31 cellular contexts compared by ENCODE assay signal in the genomic region with DNA sequence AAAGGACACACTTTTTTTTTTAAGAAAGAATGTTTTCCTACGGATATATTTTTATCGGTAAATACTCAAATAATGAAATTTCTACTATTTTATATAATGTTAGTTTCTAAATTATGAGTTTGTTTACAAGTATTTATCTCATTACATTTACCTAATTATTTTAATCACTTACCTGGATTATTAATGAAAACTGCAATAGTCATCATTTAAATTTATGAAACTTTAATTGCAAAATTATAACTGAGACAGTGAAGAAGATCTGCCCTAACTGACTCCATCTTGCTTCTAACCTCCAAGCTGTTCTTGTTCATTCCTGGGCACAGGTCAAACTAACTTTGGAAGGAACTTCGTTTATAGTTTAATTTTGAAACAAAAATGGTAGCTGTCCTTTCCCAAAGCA. TPM values are rescaled to one million over a fixed set of nuclear protein-coding genes. Genes with fewer than 3 reads are reported as not detected.
A peak's percentile ranks its signal among the peaks of the same experiment; 100 is the strongest.
DNase-seq lines count a peak whose midpoint lies in the region; ATAC-seq, FAIRE-seq and TF ChIP-seq lines count a peak whose summit lies in the region.
"Had no signal": no experiment of that assay in that cellular context is flagged by ENCODE, and none has a peak within 500 bp of the region (broad histone marks: within the 10 kb centered on the region; RNA-seq: fewer than 3 reads in every experiment).

No MANE protein-coding gene starts in this region.

- no peaks in the 10 kb centered on the region for H3K27me3 ChIP-seq in HepG2 (ENCODE audit: control insufficient read depth in 1 of 2, insufficient read depth in 2 of 2, low read length in 2 of 2)
- H3K27me3 ChIP-seq in right lobe of liver = no peaks in the 10 kb centered on the region
- H3K27me3 ChIP-seq in K562 (ENCODE audit: control insufficient read depth in 2 of 2, insufficient read depth in 2 of 2, low read length in 2 of 2) = no peaks in the 10 kb centered on the region
- H3K27me3 ChIP-seq: BE2C, BLaER1 had no signal

- peaks cover 7% of the 10 kb centered on the region for H3K9me3 Mint-ChIP-seq in nephron progenitor cell
- H3K9me3 Mint-ChIP-seq: CD4-positive, alpha-beta memory T cell; CD4-positive, CD25-positive, alpha-beta regulatory T cell; CD8-positive, alpha-beta memory T cell had no signal

- H3K27me3 Mint-ChIP-seq in nephron progenitor cell (ENCODE audit: low read depth, poor library complexity) = no peaks in the 10 kb centered on the region

- no peaks in the 10 kb centered on the region for H3K4me1 ChIP-seq in HepG2 (ENCODE audit: insufficient read depth, low read length)
- no peaks in the 10 kb centered on the region for H3K4me1 ChIP-seq in right lobe of liver
- H3K4me1 ChIP-seq in K562 (replicated peaks in 1 of 2; ENCODE audit: control insufficient read depth in 2 of 2, insufficient read depth in 2 of 2, low read length in 2 of 2) = no peaks in the 10 kb centered on the region; a peak in 1 of 5 replicates
- no peaks in the 10 kb centered on the region for H3K4me1 ChIP-seq in kidney (ENCODE audit: control insufficient read depth in 1 of 2, insufficient read depth in 1 of 2, low read depth in 1 of 2, low read length in 2 of 2)
- H3K4me1 ChIP-seq: BE2C had no signal

- intact Hi-C loops in HepG2 (cut with micrococcal nuclease; ENCODE audit: unreplicated experiment) (no loop called here), right lobe of liver (cut with DNase I) (no loop called here), K562 (cut with micrococcal nuclease) (no loop called here), kidney (cut with DNase I) (no loop called here)

- TF ChIP-seq EP300 in HepG2 (IDR thresholded peaks at IDR 0.05; ENCODE audit: low read depth in 2 of 2, low read length in 2 of 2) = no peak
- TF ChIP-seq EP300 in HepG2 (CRISPR knock-in tag; IDR thresholded peaks at IDR 0.05; ENCODE audit: borderline replicate concordance) = no peak
- TF ChIP-seq EP300 in K562 (IDR thresholded peaks at IDR 0.05; ENCODE audit: low read length) = no peak

- H4K20me1 ChIP-seq in HepG2 (ENCODE audit: insufficient read depth, low read length) (no peaks in the 10 kb centered on the region), K562 (replicated peaks; ENCODE audit: control insufficient read depth, insufficient read depth, low read length) (no peaks in the 10 kb centered on the region)
- H4K20me1 ChIP-seq: BLaER1 had no signal

- CTCF ChIA-PET in HepG2 (lab: Yijun Ruan, JAX; ENCODE audit: low intra/inter-chr PET ratio, low total read pairs) (no interaction called here), K562 (lab: Yijun Ruan, JAX; ENCODE audit: low intra/inter-chr PET ratio) (no interaction called here)

- no peaks in the 10 kb centered on the region for H3K4me1 Mint-ChIP-seq in nephron progenitor cell
- H3K4me1 Mint-ChIP-seq: CD14-positive monocyte; CD4-positive, alpha-beta memory T cell; CD4-positive, CD25-positive, alpha-beta regulatory T cell; CD8-positive, alpha-beta memory T cell had no signal

- no peak overlapping the region for H3K4me3 ChIP-seq in HepG2 (replicated peaks in 1 of 3; ENCODE audit: insufficient read depth in 1 of 3, low read depth in 2 of 3, low read length in 3 of 3)
- H3K4me3 ChIP-seq in right lobe of liver = no peak overlapping the region
- no peak overlapping the region for H3K4me3 ChIP-seq in K562
- H3K4me3 ChIP-seq in kidney (ENCODE audit: low read length in 2 of 2) = no peak overlapping the region
- H3K4me3 ChIP-seq: BLaER1, GM12878 had no signal

- H3K4me2 ChIP-seq in HepG2 (ENCODE audit: low read depth, low read length) (no peak overlapping the region), K562 (ENCODE audit: insufficient read depth, low read length) (no peak overlapping the region)
- H3K4me2 ChIP-seq: BLaER1 had no signal

- H3K4me3 Mint-ChIP-seq in nephron progenitor cell = no peak overlapping the region
- H3K4me3 Mint-ChIP-seq: CD14-positive monocyte; CD4-positive, alpha-beta memory T cell; CD4-positive, CD25-positive, alpha-beta regulatory T cell; CD8-positive, alpha-beta memory T cell had no signal

- POLR2A ChIA-PET in HepG2 (lab: Yijun Ruan, JAX) (no interaction called here), K562 (lab: Yijun Ruan, JAX) (no interaction called here)

- H3K36me3 Mint-ChIP-seq in nephron progenitor cell (ENCODE audit: low read depth) = no peaks in the 10 kb centered on the region
- H3K36me3 Mint-ChIP-seq: CD14-positive monocyte; CD4-positive, alpha-beta memory T cell; CD4-positive, CD25-positive, alpha-beta regulatory T cell; CD8-positive, alpha-beta memory T cell had no signal

- no peaks in the 10 kb centered on the region for H3K36me3 ChIP-seq in HepG2 (replicated peaks in 1 of 2; ENCODE audit: control insufficient read depth in 1 of 2, insufficient read depth in 2 of 2, low read length in 2 of 2)
- H3K36me3 ChIP-seq in right lobe of liver = no peaks in the 10 kb centered on the region
- no peaks in the 10 kb centered on the region for H3K36me3 ChIP-seq in K562 (ENCODE audit: control insufficient read depth, insufficient read depth, low read length)
- H3K36me3 ChIP-seq in kidney (ENCODE audit: control insufficient read depth in 1 of 2, insufficient read depth in 2 of 2, low read length in 2 of 2) = no peaks in the 10 kb centered on the region
- H3K36me3 ChIP-seq: BE2C, BLaER1 had no signal

- H3K79me2 ChIP-seq in HepG2 (ENCODE audit: insufficient read depth, low read length) (no peaks in the 10 kb centered on the region), K562 (ENCODE audit: control insufficient read depth, insufficient read depth, low read length) (no peaks in the 10 kb centered on the region)

- FAIRE-seq in HepG2 (lab: Jason Lieb, UNC) (no peak), K562 (lab: Jason Lieb, UNC) (no peak), kidney (lab: Jason Lieb, UNC) (peak; percentile 25)
- FAIRE-seq: GM12878, GM12892, GM18507 had no signal

- no peak overlapping the region for H3K27ac ChIP-seq in HepG2 (ENCODE audit: extremely low read length, insufficient read depth, low read length)
- no peak overlapping the region for H3K27ac ChIP-seq in right lobe of liver
- H3K27ac ChIP-seq in K562 (ENCODE audit: extremely low read depth, low read depth, low read length) = no peak overlapping the region
- no peak overlapping the region for H3K27ac ChIP-seq in kidney (ENCODE audit: low read depth in 2 of 2, low read length in 2 of 2)
- H3K27ac ChIP-seq: 22Rv1, BLaER1 had no signal

- WGBS in HepG2 (ENCODE audit: low lambda C conversion rate) = 33% methylated on average over 3 of the region's 3 CpGs
- 84% methylated on average over 3 of the region's 3 CpGs for WGBS in right lobe of liver (ENCODE audit: insufficient coverage, low coverage, low lambda C conversion rate, missing lambda C conversion rate)
- WGBS in K562 (ENCODE audit: insufficient coverage, low coverage, missing lambda C conversion rate) = 2% methylated on average over 3 of the region's 3 CpGs

- no TSS peak for BruUV-seq in HepG2 (replicated peaks; lab: Mats Ljungman, UMichigan)
- no TSS peak for BruUV-seq in K562 (replicated peaks; lab: Mats Ljungman, UMichigan)

- H3K9me3 ChIP-seq in HepG2 (ENCODE audit: low read length) (no peaks in the 10 kb centered on the region), right lobe of liver (no peaks in the 10 kb centered on the region), K562 (replicated peaks; ENCODE audit: control insufficient read depth, insufficient read depth, low read depth, low read length) (no peaks in the 10 kb centered on the region), kidney (ENCODE audit: control insufficient read depth in 1 of 2, low read length in 2 of 2) (no peaks in the 10 kb centered on the region)
- H3K9me3 ChIP-seq: BE2C had no signal

- in situ Hi-C loops in HepG2 (cut with HindIII; ENCODE audit: extremely low pct_ligation_motif_present, low pct_unique_long_range_greater_than_20kb) = no loop called here
- in situ Hi-C loops in K562 (cut with MboI) = no loop called here

- TF ChIP-seq CTCF in HepG2 (CRISPR knock-in tag; IDR thresholded peaks at IDR 0.05) = no peak
- no peak for TF ChIP-seq CTCF in right lobe of liver (IDR thresholded peaks at IDR 0.05)
- no peak for TF ChIP-seq CTCF in K562 (IDR thresholded peaks at IDR 0.05 in 2 of 3, conservative IDR thresholded peaks at IDR 0.05 in 1 of 3; ENCODE audit: insufficient read depth in 2 of 3, low read depth in 1 of 3, low read length in 3 of 3)
- TF ChIP-seq CTCF in kidney (IDR thresholded peaks at IDR 0.05; ENCODE audit: borderline replicate concordance, extremely low read depth, insufficient read depth) = no peak
- no peak for TF ChIP-seq CTCF in nephron progenitor cell (IDR thresholded peaks at IDR 0.05)

- TF ChIP-seq RAD21 in HepG2 (CRISPR knock-in tag; IDR thresholded peaks at IDR 0.05) (no peak), K562 (CRISPR knock-in tag; conservative IDR thresholded peaks at IDR 0.05 in 1 of 2, IDR thresholded peaks at IDR 0.05 in 1 of 2) (no peak)

- H3K9ac ChIP-seq in HepG2 (ENCODE audit: insufficient read depth, low read depth, low read length) (no peak overlapping the region), K562 (ENCODE audit: insufficient read depth in 1 of 2, low read depth in 2 of 2, low read length in 2 of 2) (no peak overlapping the region), kidney (ENCODE audit: low read length in 2 of 2) (no peak overlapping the region)
- H3K9ac ChIP-seq: BLaER1 had no signal

- TF ChIP-seq POLR2A in HepG2 (IDR thresholded peaks at IDR 0.05; ENCODE audit: insufficient read depth in 1 of 2, low read depth in 2 of 2, low read length in 2 of 2) (no peak), right lobe of liver (IDR thresholded peaks at IDR 0.05) (no peak), K562 (conservative IDR thresholded peaks at IDR 0.05) (no peak)

- H3K9me1 ChIP-seq in K562 (ENCODE audit: control insufficient read depth, insufficient read depth, low read length) = no peaks in the 10 kb centered on the region

- no peak overlapping the region for H3K27ac Mint-ChIP-seq in nephron progenitor cell
- H3K27ac Mint-ChIP-seq: CD14-positive monocyte; CD4-positive, alpha-beta memory T cell; CD4-positive, CD25-positive, alpha-beta regulatory T cell; CD8-positive, alpha-beta memory T cell had no signal

- ATAC-seq in HepG2 (no peak), right lobe of liver (no peak), K562 (no peak), GM21381 (IDR thresholded peaks at IDR 0.05; ENCODE audit: unreplicated experiment) (no peak)
- ATAC-seq: GM12878 had no signal

- H2AFZ ChIP-seq in HepG2 (ENCODE audit: low read length) (no peak overlapping the region), K562 (ENCODE audit: low read depth, low read length) (no peak overlapping the region)

- DNase-seq in HepG2 (ENCODE audit: low spot score) = no peak
- DNase-seq in right lobe of liver = no peak
- DNase-seq in K562 (ENCODE audit: extremely low read depth in 1 of 4, low spot score in 3 of 4) = no peak
- no peak for DNase-seq in kidney
- DNase-seq in nephron progenitor cell = no peak
- no peak for DNase-seq in activated naive CD4-positive, alpha-beta T cell treated with anti-CD3 and anti-CD28 coated beads, Interleukin-2, amount 50 U/mL, for 16 hours
- DNase-seq: ACHN; BE2C; C1 segment of cervical spinal cord; CD4-positive, alpha-beta memory T cell; CD4-positive, CD25-positive, alpha-beta regulatory T cell; CD8-positive, alpha-beta memory T cell; COR-L47; DMS 273 treated with DMSO at 0.1 percent for 48 hours; DMS153; DMS53; DMS79; DND-41; EL; GDM1 had no signal

RNA-seq across cellular contexts. Expression of gene VSTM5, which starts 25.2 kb away (rescaled TPM):
- total RNA-seq in HepG2 (2016; rRNA removed; fragmentation: Illumina TruSeq; extraction: Trizol) (not detected in 2 replicates), right lobe of liver (not detected), K562 (2014; rRNA removed) (not detected in 2 replicates), K562 (2014; rRNA removed; fragmentation: Illumina TruSeq; extraction: Trizol) (not detected in 2 replicates), K562 (2015; rRNA removed; fragmentation: Illumina TruSeq; extraction: Trizol) (not detected in 2 replicates), K562 (2021) (not detected in 2 replicates), kidney (0.41 TPM)
- total RNA-seq in HepG2 (2016; cell fraction: cytosol; rRNA removed; fragmentation: Illumina TruSeq; extraction: Trizol; ENCODE audit: low read depth) = not detected in 2 replicates
- total RNA-seq in HepG2 (2016; cell fraction: insoluble cytoplasmic fraction; rRNA removed; fragmentation: Illumina TruSeq; extraction: Trizol) = not detected in 2 replicates
- total RNA-seq in HepG2 (2016; cell fraction: membrane; rRNA removed; fragmentation: Illumina TruSeq; extraction: Trizol) = not detected in 2 replicates
- not detected in 2 replicates for total RNA-seq in HepG2 (2016; cell fraction: nucleus; rRNA removed; fragmentation: Illumina TruSeq; extraction: Trizol)
- polyA plus RNA-seq in HepG2 (2011; rRNA removed) (0.03 TPM in 1 of 2 replicates, not detected in the other), K562 (2011; rRNA removed) (not detected in 2 replicates), K562 (2014; fragmentation: Illumina TruSeq; extraction: Trizol) (not detected in 2 replicates), K562 (2014; fragmentation: Nextera tagmentation; extraction: Ambion mirVana) (under 1 TPM in 1 of 2 experiments, not detected in 1; 0.01 TPM), K562 (2014; rRNA removed) (not detected in 2 replicates), kidney (ENCODE audit: insufficient read depth, low read depth, low replicate concordance) (1.8 TPM)
- 0.08 TPM in 1 of 2 replicates, not detected in the other for polyA plus RNA-seq in HepG2 (2011; cell fraction: cytosol; rRNA removed)
- polyA plus RNA-seq in HepG2 (2011; cell fraction: nucleus; rRNA removed) = 0.05 TPM in 1 of 2 replicates, not detected in the other
- 0.05 and 0.11 TPM in 2 replicates for polyA plus RNA-seq in HepG2 (2012)
- polyA plus RNA-seq in HepG2 (2016; cell fraction: cytosol; fragmentation: Illumina TruSeq; extraction: Trizol; ENCODE audit: low read depth) = not detected in 2 replicates
- polyA plus RNA-seq in HepG2 (2016; cell fraction: insoluble cytoplasmic fraction; fragmentation: Illumina TruSeq; extraction: Trizol; ENCODE audit: low read depth) = not detected in 2 replicates
- polyA plus RNA-seq in HepG2 (2016; cell fraction: membrane; fragmentation: Illumina TruSeq; extraction: Trizol; ENCODE audit: low read depth) = not detected in 2 replicates
- polyA plus RNA-seq in HepG2 (2016; cell fraction: nucleus; fragmentation: Illumina TruSeq; extraction: Trizol; ENCODE audit: insufficient read depth, low read depth) = not detected in 2 replicates
- not detected in 2 replicates for polyA minus RNA-seq in HepG2 (2011; rRNA and poly(A)+ RNA removed; ENCODE audit: low replicate concordance)
- not detected in 2 replicates for polyA minus RNA-seq in HepG2 (2011; cell fraction: cytosol; rRNA and poly(A)+ RNA removed)
- polyA minus RNA-seq in HepG2 (2011; cell fraction: nucleus; rRNA and poly(A)+ RNA removed) = 0.26 and 0.99 TPM in 2 replicates
- not detected in 2 replicates for total RNA-seq in K562 (2011; cell fraction: chromatin; rRNA removed; ENCODE audit: low replicate concordance)
- not detected in 2 replicates for total RNA-seq in K562 (2011; cell fraction: nucleolus; rRNA removed)
- not detected in 2 replicates for total RNA-seq in K562 (2011; cell fraction: nucleoplasm; rRNA removed)
- not detected in 2 replicates for polyA plus RNA-seq in K562 (2011; cell fraction: cytosol; rRNA removed)
- not detected in 2 replicates for polyA plus RNA-seq in K562 (2011; cell fraction: nucleus; rRNA removed)
- polyA plus RNA-seq in K562 (2012) = 0.03 TPM in 1 of 2 replicates, not detected in the other
- polyA minus RNA-seq in K562 (2011; rRNA and poly(A)+ RNA removed) = not detected in 2 replicates
- polyA minus RNA-seq in K562 (2011; cell fraction: cytosol; rRNA and poly(A)+ RNA removed) = not detected in 2 replicates
- not detected in 2 replicates for polyA minus RNA-seq in K562 (2011; cell fraction: nucleus; rRNA and poly(A)+ RNA removed)
- total RNA-seq: A172; A673; CD4-positive, alpha-beta memory T cell; CD4-positive, CD25-positive, alpha-beta regulatory T cell; CD8-positive, alpha-beta memory T cell; Daoy; G401; GM12878 had no signal
- polyA plus RNA-seq: CD14-positive monocyte; CD4-positive, alpha-beta memory T cell; CD8-positive, alpha-beta memory T cell; GM12878 had no signal

Comparison
In these comparisons a context has a peak if more than half of its experiments do, and no peak if none do; other contexts are left out.
1. Of the 241 proteins assayed by ChIP-seq in both HepG2 and K562: peak only in HepG2: none; only in K562: MAFG; in both: MAFF and MAFK; in neither: 238.